ENCODE assay signal across 11 cellular contexts in the genomic region with DNA sequence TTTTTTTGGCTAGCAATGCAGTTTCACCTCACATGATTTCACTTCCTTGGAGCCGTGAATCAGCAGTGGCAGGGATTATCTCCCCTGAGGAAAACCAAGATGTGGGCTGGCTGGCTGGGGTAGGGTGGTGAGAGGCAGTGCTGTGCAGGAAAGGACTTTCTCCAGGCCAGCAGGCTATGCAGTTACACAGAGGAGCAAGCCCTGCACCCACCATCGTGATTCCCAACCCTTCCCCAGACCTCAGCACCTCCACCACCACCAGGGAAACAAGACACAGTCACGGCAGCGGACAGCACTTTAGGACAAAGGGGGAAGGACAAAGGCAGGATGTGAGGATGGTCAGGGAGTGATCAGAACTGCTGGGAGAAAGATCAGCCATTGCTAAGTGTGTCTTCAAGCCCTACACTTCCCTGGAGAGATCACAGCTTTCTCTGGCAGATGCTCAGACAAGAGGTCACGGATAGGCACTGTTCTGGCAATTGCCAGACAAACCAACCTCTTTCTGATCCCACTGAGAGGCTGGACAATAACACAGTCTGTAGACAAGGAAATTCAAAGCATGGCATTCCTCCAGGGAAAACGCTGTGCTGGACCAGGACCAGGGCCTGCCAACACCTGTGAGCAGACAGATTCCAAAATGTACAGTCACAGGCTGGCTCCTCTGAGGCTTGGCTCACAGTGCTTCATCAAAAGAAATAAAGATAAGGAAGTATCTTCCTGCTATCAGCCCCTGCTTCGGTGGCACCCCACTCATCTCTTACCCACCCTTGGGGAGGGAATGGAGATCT.
DNase-seq lines count a peak whose midpoint lies in the region; ATAC-seq, FAIRE-seq and TF ChIP-seq lines count a peak whose summit lies in the region.
"Had no signal": no experiment of that assay in that cellular context is flagged by ENCODE, and none has a peak within 500 bp of the region (broad histone marks: within the 10 kb centered on the region; RNA-seq: fewer than 3 reads in every experiment).

No MANE protein-coding gene starts in this region.

- FAIRE-seq in pancreas (lab: Jason Lieb, UNC) = no peak
- FAIRE-seq: D721Med had no signal

- intact Hi-C loops in pancreas (cut with DNase I) (no loop called here), ovary (cut with DNase I) (no loop called here)

- peaks cover 13% of the 10 kb centered on the region for H3K4me1 ChIP-seq in GM23248 (ENCODE audit: insufficient read depth)
- H3K4me1 ChIP-seq in pancreas = no peaks in the 10 kb centered on the region
- no peaks in the 10 kb centered on the region for H3K4me1 ChIP-seq in ovary (ENCODE audit: insufficient read depth)

- peak; percentile 79 for ATAC-seq in SK-N-SH treated with all-trans-retinoic acid at 6 μM for 48 hours
- ATAC-seq in pancreas = peak in 3 of 4 donors; percentile 85 to 93 (median 89)
- no peak for ATAC-seq in HG03457 (IDR thresholded peaks at IDR 0.05; ENCODE audit: unreplicated experiment)
- no peak for ATAC-seq in HG03521 (IDR thresholded peaks at IDR 0.05; ENCODE audit: unreplicated experiment)

- TF ChIP-seq EP300 in ovary (IDR thresholded peaks at IDR 0.05) = no peak

- TF ChIP-seq CTCF in fibroblast of the aortic adventitia (IDR thresholded peaks at IDR 0.05; ENCODE audit: insufficient read depth, low read length) (no peak), pancreas (IDR thresholded peaks at IDR 0.05) (no peak), ovary (IDR thresholded peaks at IDR 0.05) (no peak)

- H3K4me3 ChIP-seq in GM23248 (no peak overlapping the region), fibroblast of the aortic adventitia (ENCODE audit: low read depth, low read length) (no peak overlapping the region), pancreas (no peak overlapping the region), ovary (no peak overlapping the region)
- H3K4me3 ChIP-seq: skin epidermis had no signal

- no peaks in the 10 kb centered on the region for H3K27me3 ChIP-seq in GM23248 (replicated peaks; ENCODE audit: insufficient read depth)
- H3K27me3 ChIP-seq in pancreas = no peaks in the 10 kb centered on the region
- no peaks in the 10 kb centered on the region for H3K27me3 ChIP-seq in ovary

- no peaks in the 10 kb centered on the region for H3K79me2 ChIP-seq in GM23248 (ENCODE audit: insufficient read depth)

- H3K36me3 ChIP-seq in GM23248 (ENCODE audit: low read depth) (no peaks in the 10 kb centered on the region), pancreas (no peaks in the 10 kb centered on the region), ovary (no peaks in the 10 kb centered on the region)

- peak; percentile 45 for DNase-seq in GM23248
- DNase-seq in fibroblast of the aortic adventitia (ENCODE audit: low read depth) = peak; percentile 85
- DNase-seq in pancreas = peak in 4 of 6 donors; percentile 32 to 55 (median 40)
- DNase-seq in activated CD4-positive, CD25-positive, alpha-beta regulatory T cell treated with anti-CD3 and anti-CD28 coated beads, Interleukin-2, amount 50 U/mL, for 72 hours = no peak
- DNase-seq in ovary = no peak
- DNase-seq: stimulated activated CD8-positive, alpha-beta memory T cell treated with anti-CD3 and anti-CD28 coated beads, Interleukin-4, amount 100 ng/mL, for 48 hours had no signal

- H3K9me3 ChIP-seq in GM23248 (ENCODE audit: low read depth) = no peaks in the 10 kb centered on the region
- no peaks in the 10 kb centered on the region for H3K9me3 ChIP-seq in pancreas
- H3K9me3 ChIP-seq in ovary = no peaks in the 10 kb centered on the region

- peak overlapping the region; percentile 10; the same call in 1 of the 2 replicates for H3K27ac ChIP-seq in GM23248
- no peak overlapping the region for H3K27ac ChIP-seq in pancreas
- H3K27ac ChIP-seq in ovary = no peak overlapping the region
- H3K27ac ChIP-seq: skin epidermis had no signal

- H3K4me2 ChIP-seq in GM23248 (ENCODE audit: unreplicated experiment) = peak overlapping the region; percentile 11

- no peak overlapping the region for H2AFZ ChIP-seq in GM23248

- no peaks in the 10 kb centered on the region for H3K9me2 ChIP-seq in GM23248 (ENCODE audit: insufficient read depth)

- H4K20me1 ChIP-seq in GM23248 (ENCODE audit: insufficient read depth) = no peaks in the 10 kb centered on the region

- no peak overlapping the region for H3K9ac ChIP-seq in GM23248

- in situ Hi-C loops in GM23248 (cut with MboI) = loop anchor here (5.0 kb wide), 1 partner anchor 840 kb away; no protein-coding TSS in a partner anchor

- 63 to 64% methylated on average over 7 of the region's 7 CpGs for WGBS in GM23248 (ENCODE audit: low coverage in 1 of 2, low lambda C conversion rate in 2 of 2, missing lambda C conversion rate in 2 of 2), 2 experiments
- 55 to 57% methylated on average over 7 of the region's 7 CpGs for WGBS in pancreas, 2 donors
- 59 to 70% (median 68%) methylated on average over 7 of the region's 7 CpGs for WGBS in ovary, 3 donors

- 0 out of 2 replicates have a peak, but pooled peaks cover 5% of the 10 kb centered on the region for H3F3A ChIP-seq in GM23248 (ENCODE audit: insufficient read depth)

- no peak for TF ChIP-seq POLR2A in ovary (IDR thresholded peaks at IDR 0.05)

TF ChIP-seq in SK-N-SH treated with all-trans-retinoic acid at 6 μM for 48 hours, 23 proteins besides CTCF, POLR2A, EP300 and RAD21:
- no peak for TF ChIP-seq SNAI2 (CRISPR knock-in tag; IDR thresholded peaks at IDR 0.05)
- TF ChIP-seq, protein P1, sequence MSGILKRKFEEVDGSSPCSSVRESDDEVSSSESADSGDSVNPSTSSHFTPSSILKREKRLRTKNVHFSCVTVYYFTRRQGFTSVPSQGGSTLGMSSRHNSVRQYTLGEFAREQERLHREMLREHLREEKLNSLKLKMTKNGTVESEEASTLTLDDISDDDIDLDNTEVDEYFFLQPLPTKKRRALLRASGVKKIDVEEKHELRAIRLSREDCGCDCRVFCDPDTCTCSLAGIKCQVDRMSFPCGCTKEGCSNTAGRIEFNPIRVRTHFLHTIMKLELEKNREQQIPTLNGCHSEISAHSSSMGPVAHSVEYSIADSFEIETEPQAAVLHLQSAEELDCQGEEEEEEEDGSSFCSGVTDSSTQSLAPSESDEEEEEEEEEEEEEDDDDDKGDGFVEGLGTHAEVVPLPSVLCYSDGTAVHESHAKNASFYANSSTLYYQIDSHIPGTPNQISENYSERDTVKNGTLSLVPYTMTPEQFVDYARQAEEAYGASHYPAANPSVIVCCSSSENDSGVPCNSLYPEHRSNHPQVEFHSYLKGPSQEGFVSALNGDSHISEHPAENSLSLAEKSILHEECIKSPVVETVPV (CRISPR knock-in tag; IDR thresholded peaks at IDR 0.05) = no peak
- TF ChIP-seq, protein P2, sequence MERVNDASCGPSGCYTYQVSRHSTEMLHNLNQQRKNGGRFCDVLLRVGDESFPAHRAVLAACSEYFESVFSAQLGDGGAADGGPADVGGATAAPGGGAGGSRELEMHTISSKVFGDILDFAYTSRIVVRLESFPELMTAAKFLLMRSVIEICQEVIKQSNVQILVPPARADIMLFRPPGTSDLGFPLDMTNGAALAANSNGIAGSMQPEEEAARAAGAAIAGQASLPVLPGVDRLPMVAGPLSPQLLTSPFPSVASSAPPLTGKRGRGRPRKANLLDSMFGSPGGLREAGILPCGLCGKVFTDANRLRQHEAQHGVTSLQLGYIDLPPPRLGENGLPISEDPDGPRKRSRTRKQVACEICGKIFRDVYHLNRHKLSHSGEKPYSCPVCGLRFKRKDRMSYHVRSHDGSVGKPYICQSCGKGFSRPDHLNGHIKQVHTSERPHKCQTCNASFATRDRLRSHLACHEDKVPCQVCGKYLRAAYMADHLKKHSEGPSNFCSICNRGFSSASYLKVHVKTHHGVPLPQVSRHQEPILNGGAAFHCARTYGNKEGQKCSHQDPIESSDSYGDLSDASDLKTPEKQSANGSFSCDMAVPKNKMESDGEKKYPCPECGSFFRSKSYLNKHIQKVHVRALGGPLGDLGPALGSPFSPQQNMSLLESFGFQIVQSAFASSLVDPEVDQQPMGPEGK (CRISPR knock-in tag; IDR thresholded peaks at IDR 0.05; ENCODE audit: borderline replicate concordance) = no peak
- no peak for TF ChIP-seq ZNF565 (CRISPR knock-in tag; conservative IDR thresholded peaks at IDR 0.05; ENCODE audit: low read depth)
- TF ChIP-seq ZC3H10 (CRISPR knock-in tag; IDR thresholded peaks at IDR 0.05) = no peak
- TF ChIP-seq ZFP30 (CRISPR knock-in tag; IDR thresholded peaks at IDR 0.05) = no peak
- TF ChIP-seq, protein P3, sequence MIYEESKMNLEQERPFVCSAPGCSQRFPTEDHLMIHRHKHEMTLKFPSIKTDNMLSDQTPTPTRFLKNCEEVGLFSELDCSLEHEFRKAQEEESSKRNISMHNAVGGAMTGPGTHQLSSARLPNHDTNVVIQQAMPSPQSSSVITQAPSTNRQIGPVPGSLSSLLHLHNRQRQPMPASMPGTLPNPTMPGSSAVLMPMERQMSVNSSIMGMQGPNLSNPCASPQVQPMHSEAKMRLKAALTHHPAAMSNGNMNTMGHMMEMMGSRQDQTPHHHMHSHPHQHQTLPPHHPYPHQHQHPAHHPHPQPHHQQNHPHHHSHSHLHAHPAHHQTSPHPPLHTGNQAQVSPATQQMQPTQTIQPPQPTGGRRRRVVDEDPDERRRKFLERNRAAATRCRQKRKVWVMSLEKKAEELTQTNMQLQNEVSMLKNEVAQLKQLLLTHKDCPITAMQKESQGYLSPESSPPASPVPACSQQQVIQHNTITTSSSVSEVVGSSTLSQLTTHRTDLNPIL (CRISPR knock-in tag; IDR thresholded peaks at IDR 0.05; ENCODE audit: low read depth) = no peak
- no peak for TF ChIP-seq BACH2 (CRISPR knock-in tag; IDR thresholded peaks at IDR 0.05; ENCODE audit: borderline replicate concordance)
- no peak for TF ChIP-seq RARB (CRISPR knock-in tag; IDR thresholded peaks at IDR 0.05)
- TF ChIP-seq TOX (CRISPR knock-in tag; IDR thresholded peaks at IDR 0.05; ENCODE audit: borderline replicate concordance) = no peak
- TF ChIP-seq OSR1 (CRISPR knock-in tag; IDR thresholded peaks at IDR 0.05) = no peak
- no peak for TF ChIP-seq GLIS3 (CRISPR knock-in tag; IDR thresholded peaks at IDR 0.05)
- no peak for TF ChIP-seq ZNF8 (CRISPR knock-in tag; IDR thresholded peaks at IDR 0.05)
TF ChIP-seq in SK-N-SH treated with all-trans-retinoic acid at 6 μM for 48 hours: peak in this region for 0.

Comparison
In these comparisons a context has a peak if more than half of its experiments do, and no peak if none do; other contexts are left out.
1. DNase-seq: peak in GM23248 (single experiment), fibroblast of the aortic adventitia (single experiment) and pancreas (4 of 6); none in activated CD4-positive, CD25-positive, alpha-beta regulatory T cell treated with anti-CD3 and anti-CD28 coated beads, Interleukin-2, amount 50 U/mL, for 72 hours (single experiment) and ovary (0 of 5).
2. ATAC-seq: peak in SK-N-SH treated with all-trans-retinoic acid at 6 μM for 48 hours (single experiment) and pancreas (3 of 4); none in HG03457 (single experiment) and HG03521 (single experiment).